ENCODE assay signal across 1 cellular context in the genomic region with DNA sequence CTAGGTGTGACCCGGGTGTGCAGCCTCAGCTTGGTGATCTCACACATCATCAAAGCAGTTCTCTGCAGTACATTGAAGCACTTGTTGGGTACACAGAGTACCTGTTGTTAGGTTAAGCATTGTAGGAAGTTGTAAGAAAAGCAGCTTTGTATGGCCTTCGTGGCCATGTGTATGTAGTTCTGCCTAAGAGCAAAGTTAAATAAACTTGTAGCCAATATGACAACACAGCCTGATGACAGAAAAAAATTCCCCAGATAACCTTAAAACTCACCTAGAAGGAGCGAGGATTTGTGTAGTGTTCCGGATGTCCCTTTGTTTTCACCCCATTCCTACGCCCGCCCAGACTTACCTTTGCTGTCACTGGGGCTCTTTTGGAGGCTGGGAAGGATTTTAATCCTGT.
A peak's percentile ranks its signal among the peaks of the same experiment; 100 is the strongest.
TF ChIP-seq lines count a peak whose summit lies in the region.

No MANE protein-coding gene starts in this region.

TF ChIP-seq in HEK293, 187 proteins besides CTCF, POLR2A, EP300 and RAD21 (continued from another document):
- TF ChIP-seq ZNF558 (tag by site-specific recombination; IDR thresholded peaks at IDR 0.05) = no peak
- peak; percentile 93 for TF ChIP-seq SCRT1 (tag by site-specific recombination; IDR thresholded peaks at IDR 0.05; ENCODE audit: borderline replicate concordance)
- no peak for TF ChIP-seq ZNF585B (tag by site-specific recombination; IDR thresholded peaks at IDR 0.05)
- TF ChIP-seq KLF8 (tag by site-specific recombination; IDR thresholded peaks at IDR 0.05) = no peak
- no peak for TF ChIP-seq ZSCAN30 (tag by site-specific recombination; IDR thresholded peaks at IDR 0.05)
- no peak for TF ChIP-seq ZNF571 (tag by site-specific recombination; IDR thresholded peaks at IDR 0.05)
TF ChIP-seq in HEK293: peak in this region for 2.
